ENCODE assay signal across 8 cellular contexts in genomic region chr12:99709619-99710018, GRCh38.
"Had no signal": no experiment of that assay in that cellular context is flagged by ENCODE, and none has a peak within 500 bp of the region (broad histone marks: within the 10 kb centered on the region; RNA-seq: fewer than 3 reads in every experiment).

No MANE protein-coding gene starts in this region.

- FAIRE-seq: G401.6, GM12878, GM12891, GM12892, GM18507, GM19239 had no signal

- ATAC-seq: GM12878 had no signal

- H3K4me3 ChIP-seq: GM12878 had no signal

- DNase-seq: GDM1, GF-D8 had no signal
